Comparison of ENCODE assay signal across 11 cellular contexts in genomic region chr14:79117561-79117960, GRCh38.
"Had no signal": no experiment of that assay in that cellular context is flagged by ENCODE, and none has a peak within 500 bp of the region (broad histone marks: within the 10 kb centered on the region; RNA-seq: fewer than 3 reads in every experiment).

No MANE protein-coding gene starts in this region.

- H3K9me3 ChIP-seq: HAP-1 had no signal

- H3K27ac ChIP-seq: GM23248 had no signal

- H2AFZ ChIP-seq: GM23248, GM23338 had no signal

- H3K4me1 ChIP-seq: HAP-1 had no signal

- H3K36me3 ChIP-seq: HAP-1 had no signal

- FAIRE-seq: H1, H54 had no signal

- H3K9ac ChIP-seq: GM23248 had no signal

- ATAC-seq: HCT116 had no signal

- H3K4me3 ChIP-seq: GM23248, GM23338, HAP-1 had no signal

- DNase-seq: GM23248, GOT3, H7, H9, HCEC 1CT, HFFc6 had no signal

- H3K4me2 ChIP-seq: GM23338 had no signal
